In genomic region chr2:38504169-38504568, GRCh38 we compare ENCODE assay signal across 17 cellular contexts.
DNase-seq lines count a peak whose midpoint lies in the region; ATAC-seq and TF ChIP-seq lines count a peak whose summit lies in the region.
"Had no signal": no experiment of that assay in that cellular context is flagged by ENCODE, and none has a peak within 500 bp of the region (broad histone marks: within the 10 kb centered on the region; RNA-seq: fewer than 3 reads in every experiment).

No MANE protein-coding gene starts in this region.

- H3K4me3 Mint-ChIP-seq in WTC11, result no peak overlapping the region
- H3K4me3 Mint-ChIP-seq: CD14-positive monocyte; CD8-positive, alpha-beta T cell; H9 had no signal

- H3K27ac ChIP-seq in gastroesophageal sphincter (peak overlapping the region in 3 of 4 donors; percentile 15 to 81 (median 70)), psoas muscle (peak overlapping the region; percentile 78), uterus (peak overlapping the region; percentile 88 to 91), spleen (no peak overlapping the region)
- H3K27ac ChIP-seq: A549 had no signal

- H3K27me3 ChIP-seq in gastroesophageal sphincter (no peaks in the 10 kb centered on the region), psoas muscle (ENCODE audit: insufficient read depth in 3 of 3, low read length in 2 of 3) (no peaks in the 10 kb centered on the region), uterus (no peaks in the 10 kb centered on the region), spleen (replicated peaks in 1 of 7) (no peaks in the 10 kb centered on the region)

- no peak for ATAC-seq in WTC11
- no peak for ATAC-seq in gastroesophageal sphincter
- ATAC-seq in psoas muscle, result peak; percentile 49 to 70 (median 62)
- ATAC-seq in GM18505 (IDR thresholded peaks at IDR 0.05; ENCODE audit: unreplicated experiment), result no peak
- ATAC-seq: CD8-positive, alpha-beta T cell; HepG2 had no signal

- peaks cover 15% of the 10 kb centered on the region for H3K36me3 Mint-ChIP-seq in WTC11
- H3K36me3 Mint-ChIP-seq: CD8-positive, alpha-beta T cell had no signal

- no peak overlapping the region for H3K27ac Mint-ChIP-seq in WTC11
- H3K27ac Mint-ChIP-seq: CD14-positive monocyte; CD8-positive, alpha-beta T cell; H9 had no signal

- intact Hi-C loops in psoas muscle (cut with DNase I), result loop anchor here in 1 of 2 donors (10.0 kb wide), 1 partner anchor 129 kb away; the partner anchor contains the start of gene ATL2
- intact Hi-C loops in uterus (cut with DNase I; ENCODE audit: low total_unique reads), result loop anchor here (10.0 kb wide), 1 partner anchor 129 kb away; the partner anchor contains the start of gene ATL2
- intact Hi-C loops in spleen (cut with DNase I; ENCODE audit: low total_unique reads), result loop anchor here (10.0 kb wide), 1 partner anchor 189 kb away; no protein-coding TSS in a partner anchor

- TF ChIP-seq CTCF in WTC11 (IDR thresholded peaks at IDR 0.05) (no peak), gastroesophageal sphincter (IDR thresholded peaks at IDR 0.05) (no peak), psoas muscle (IDR thresholded peaks at IDR 0.05) (no peak), uterus (IDR thresholded peaks at IDR 0.05) (no peak), spleen (IDR thresholded peaks at IDR 0.05 in 8 of 11, conservative IDR thresholded peaks at IDR 0.05 in 3 of 11) (no peak)

- peaks cover 21% of the 10 kb centered on the region for H3K4me1 Mint-ChIP-seq in WTC11

- TF ChIP-seq EP300 in gastroesophageal sphincter (IDR thresholded peaks at IDR 0.05), result no peak

- 88 to 94% methylated on average over 3 of the region's 3 CpGs for WGBS in gastroesophageal sphincter (ENCODE audit: low coverage in 1 of 2), 2 donors
- WGBS in psoas muscle, 3 donors, result 11 to 31% (median 18%) methylated on average over 3 of the region's 3 CpGs
- 76 to 91% (median 83%) methylated on average over 3 of the region's 3 CpGs for WGBS in spleen, 5 donors

- no peak for DNase-seq in WTC11 (ENCODE audit: low spot score)
- no peak for DNase-seq in psoas muscle
- DNase-seq in uterus, result no peak
- DNase-seq in activated naive CD4-positive, alpha-beta T cell (lab: John Stamatoyannopoulos, UW), result no peak
- DNase-seq in spleen, result no peak
- DNase-seq: CD8-positive, alpha-beta T cell; COR-L47; DMS153; DMS79 treated with DMSO at 0.1 percent for 48 hours; EL; GOT3; H9 had no signal

- POLR2A ChIA-PET in WTC11 (lab: Charles Lee), result no interaction called here

- no peaks in the 10 kb centered on the region for H3K36me3 ChIP-seq in gastroesophageal sphincter
- H3K36me3 ChIP-seq in psoas muscle (ENCODE audit: insufficient read depth in 1 of 2, low read depth in 1 of 2), result no peaks in the 10 kb centered on the region
- H3K36me3 ChIP-seq in uterus, result no peaks in the 10 kb centered on the region
- H3K36me3 ChIP-seq in spleen, result no peaks in the 10 kb centered on the region

- no peak overlapping the region for H3K4me3 ChIP-seq in gastroesophageal sphincter
- H3K4me3 ChIP-seq in psoas muscle, result no peak overlapping the region
- no peak overlapping the region for H3K4me3 ChIP-seq in uterus
- no peak overlapping the region for H3K4me3 ChIP-seq in spleen
- H3K4me3 ChIP-seq: A549 had no signal

- CTCF ChIA-PET in WTC11 (lab: Charles Lee), result no interaction called here

- no peak for TF ChIP-seq POLR2A in gastroesophageal sphincter (IDR thresholded peaks at IDR 0.05)
- TF ChIP-seq POLR2A in uterus (IDR thresholded peaks at IDR 0.05), result no peak
- TF ChIP-seq POLR2A in spleen (IDR thresholded peaks at IDR 0.05), result no peak
- no peak for TF ChIP-seq POLR2A in GM18505 (IDR thresholded peaks at IDR 0.05; ENCODE audit: borderline replicate concordance, extremely low read depth, insufficient read depth, insufficient read length)

- H3K9me3 Mint-ChIP-seq in WTC11, result peaks cover 26% of the 10 kb centered on the region

- peaks cover 18 to 55% (median 20%) of the 10 kb centered on the region in 3 donors for H3K4me1 ChIP-seq in gastroesophageal sphincter
- peaks cover 54% of the 10 kb centered on the region for H3K4me1 ChIP-seq in psoas muscle
- H3K4me1 ChIP-seq in uterus, result peaks cover 17% of the 10 kb centered on the region in 2 donors
- peaks cover 0 to 19% (median 9%) of the 10 kb centered on the region in 6 donors for H3K4me1 ChIP-seq in spleen

- peaks cover 0 to 9% (median 0%) of the 10 kb centered on the region in 3 donors for H3K9me3 ChIP-seq in gastroesophageal sphincter
- H3K9me3 ChIP-seq in psoas muscle, result no peaks in the 10 kb centered on the region
- H3K9me3 ChIP-seq in uterus, result peaks cover 0 to 4% of the 10 kb centered on the region in 2 donors
- H3K9me3 ChIP-seq in spleen, result peaks cover 0 to 19% (median 10%) of the 10 kb centered on the region in 8 donors

- peaks cover 13% of the 10 kb centered on the region for H3K27me3 Mint-ChIP-seq in WTC11 (ENCODE audit: low read depth)

TF ChIP-seq in WTC11, 78 proteins besides CTCF, POLR2A, EP300 and RAD21:
- TF ChIP-seq ZNF423 (CRISPR knock-in tag; IDR thresholded peaks at IDR 0.05), result peak; percentile 77
- no peak for TF ChIP-seq HMGXB4 (CRISPR knock-in tag; IDR thresholded peaks at IDR 0.05)

Comparison
In these comparisons a context has a peak if more than half of its experiments do, and no peak if none do; other contexts are left out.
1. ATAC-seq: peak in psoas muscle (4 of 4); none in WTC11 (single experiment), gastroesophageal sphincter (single experiment) and GM18505 (single experiment).
2. H3K27ac ChIP-seq: peak in gastroesophageal sphincter (3 of 4), psoas muscle (single experiment) and uterus (2 of 2); none in spleen (0 of 8).